1 cellular context compared by ENCODE assay signal in the genomic region with DNA sequence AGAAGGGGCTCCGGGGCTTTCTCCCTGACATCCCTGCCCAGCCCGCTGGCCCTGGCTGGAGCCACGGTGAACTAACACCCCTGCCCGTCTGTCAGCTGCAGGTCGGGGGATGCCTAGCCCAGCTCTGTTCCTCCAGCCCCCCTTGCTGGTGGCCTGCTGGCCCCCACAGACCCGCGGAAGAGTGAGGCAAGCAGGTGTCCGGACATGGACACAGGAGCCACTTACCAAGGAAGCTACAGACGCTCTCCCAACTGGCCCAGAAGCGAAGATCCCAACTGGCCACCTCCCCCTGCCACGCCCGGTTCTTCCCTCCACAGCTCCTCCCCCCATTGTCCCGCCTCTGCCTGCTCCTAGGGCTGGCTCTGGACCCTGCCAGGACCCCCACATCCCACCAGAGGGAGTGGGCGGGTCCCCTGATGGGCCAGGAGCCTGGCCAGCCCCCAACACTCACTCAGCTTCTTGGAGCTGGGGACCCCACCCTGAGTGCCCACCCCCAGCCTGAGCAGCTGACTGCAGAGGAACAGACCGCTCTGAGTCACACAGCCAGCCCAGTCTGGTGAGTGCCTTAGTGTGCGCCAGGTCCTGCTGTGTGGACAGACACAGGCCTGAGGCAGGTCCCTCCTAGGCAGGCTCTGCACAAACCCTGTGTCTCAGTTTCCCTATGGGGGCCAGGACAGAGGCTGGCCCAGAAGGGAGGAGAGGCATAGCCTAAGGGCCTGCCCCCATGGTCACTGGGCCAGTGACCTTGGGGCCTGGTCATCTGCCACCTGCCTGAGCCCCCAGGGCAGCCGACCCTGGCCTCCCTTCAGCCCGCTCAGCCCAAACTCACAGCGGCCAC.
TF ChIP-seq lines count a peak whose summit lies in the region.

No MANE protein-coding gene starts in this region.

TF ChIP-seq in HEK293, 187 proteins besides CTCF, POLR2A, EP300 and RAD21 (continued from another document):
- peak; percentile 47 for TF ChIP-seq ZIC2 (tag by site-specific recombination; IDR thresholded peaks at IDR 0.05)
- TF ChIP-seq, protein P1, sequence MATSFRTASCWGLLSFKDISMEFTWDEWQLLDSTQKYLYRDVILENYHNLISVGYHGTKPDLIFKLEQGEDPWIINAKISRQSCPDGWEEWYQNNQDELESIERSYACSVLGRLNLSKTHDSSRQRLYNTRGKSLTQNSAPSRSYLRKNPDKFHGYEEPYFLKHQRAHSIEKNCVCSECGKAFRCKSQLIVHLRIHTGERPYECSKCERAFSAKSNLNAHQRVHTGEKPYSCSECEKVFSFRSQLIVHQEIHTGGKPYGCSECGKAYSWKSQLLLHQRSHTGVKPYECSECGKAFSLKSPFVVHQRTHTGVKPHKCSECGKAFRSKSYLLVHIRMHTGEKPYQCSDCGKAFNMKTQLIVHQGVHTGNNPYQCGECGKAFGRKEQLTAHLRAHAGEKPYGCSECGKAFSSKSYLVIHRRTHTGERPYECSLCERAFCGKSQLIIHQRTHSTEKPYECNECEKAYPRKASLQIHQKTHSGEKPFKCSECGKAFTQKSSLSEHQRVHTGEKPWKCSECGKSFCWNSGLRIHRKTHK (tag by site-specific recombination; IDR thresholded peaks at IDR 0.05), result no peak
- peak; percentile 66; the same call in 1 of the 2 replicates for TF ChIP-seq KLF8 (tag by site-specific recombination; IDR thresholded peaks at IDR 0.05)
- TF ChIP-seq ZNF394 (tag by site-specific recombination; IDR thresholded peaks at IDR 0.05; ENCODE audit: borderline replicate concordance), result no peak
- no peak for TF ChIP-seq ZNF776 (tag by site-specific recombination; IDR thresholded peaks at IDR 0.05; ENCODE audit: borderline replicate concordance)
- TF ChIP-seq ZNF146 (tag by site-specific recombination; IDR thresholded peaks at IDR 0.05), result no peak
- TF ChIP-seq ZNF837 (tag by site-specific recombination; IDR thresholded peaks at IDR 0.05), result no peak
- no peak for TF ChIP-seq MYNN (tag by site-specific recombination; IDR thresholded peaks at IDR 0.05; ENCODE audit: borderline replicate concordance)
- no peak for TF ChIP-seq ZBTB20 (tag by site-specific recombination; IDR thresholded peaks at IDR 0.05)
- no peak for TF ChIP-seq ZNF19 (tag by site-specific recombination; IDR thresholded peaks at IDR 0.05; ENCODE audit: low read depth)
- TF ChIP-seq ZNF600 (tag by site-specific recombination; IDR thresholded peaks at IDR 0.05), result peak; percentile 68
- TF ChIP-seq ZFP41 (tag by site-specific recombination; IDR thresholded peaks at IDR 0.05; ENCODE audit: borderline replicate concordance), result no peak
- TF ChIP-seq ZNF341 (tag by site-specific recombination; IDR thresholded peaks at IDR 0.05; ENCODE audit: low read depth), result peak; percentile 80
- no peak for TF ChIP-seq YY2 (tag by site-specific recombination; IDR thresholded peaks at IDR 0.05)
- TF ChIP-seq ZSCAN30 (tag by site-specific recombination; IDR thresholded peaks at IDR 0.05), result no peak
- TF ChIP-seq, protein P2, sequence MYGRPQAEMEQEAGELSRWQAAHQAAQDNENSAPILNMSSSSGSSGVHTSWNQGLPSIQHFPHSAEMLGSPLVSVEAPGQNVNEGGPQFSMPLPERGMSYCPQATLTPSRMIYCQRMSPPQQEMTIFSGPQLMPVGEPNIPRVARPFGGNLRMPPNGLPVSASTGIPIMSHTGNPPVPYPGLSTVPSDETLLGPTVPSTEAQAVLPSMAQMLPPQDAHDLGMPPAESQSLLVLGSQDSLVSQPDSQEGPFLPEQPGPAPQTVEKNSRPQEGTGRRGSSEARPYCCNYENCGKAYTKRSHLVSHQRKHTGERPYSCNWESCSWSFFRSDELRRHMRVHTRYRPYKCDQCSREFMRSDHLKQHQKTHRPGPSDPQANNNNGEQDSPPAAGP (tag by site-specific recombination; IDR thresholded peaks at IDR 0.05), result peak; percentile 76
- peak; percentile 45; the same call in 1 of the 2 replicates for TF ChIP-seq ZBTB17 (tag by site-specific recombination; IDR thresholded peaks at IDR 0.05)
- TF ChIP-seq REPIN1 (tag by site-specific recombination; IDR thresholded peaks at IDR 0.05; ENCODE audit: low read depth), result no peak
- no peak for TF ChIP-seq GFI1B (tag by site-specific recombination; IDR thresholded peaks at IDR 0.05)
- TF ChIP-seq ZNF350 (tag by site-specific recombination; IDR thresholded peaks at IDR 0.05), result no peak
- peak; percentile 59 for TF ChIP-seq SP2 (tag by site-specific recombination; IDR thresholded peaks at IDR 0.05)
- TF ChIP-seq, protein P3, sequence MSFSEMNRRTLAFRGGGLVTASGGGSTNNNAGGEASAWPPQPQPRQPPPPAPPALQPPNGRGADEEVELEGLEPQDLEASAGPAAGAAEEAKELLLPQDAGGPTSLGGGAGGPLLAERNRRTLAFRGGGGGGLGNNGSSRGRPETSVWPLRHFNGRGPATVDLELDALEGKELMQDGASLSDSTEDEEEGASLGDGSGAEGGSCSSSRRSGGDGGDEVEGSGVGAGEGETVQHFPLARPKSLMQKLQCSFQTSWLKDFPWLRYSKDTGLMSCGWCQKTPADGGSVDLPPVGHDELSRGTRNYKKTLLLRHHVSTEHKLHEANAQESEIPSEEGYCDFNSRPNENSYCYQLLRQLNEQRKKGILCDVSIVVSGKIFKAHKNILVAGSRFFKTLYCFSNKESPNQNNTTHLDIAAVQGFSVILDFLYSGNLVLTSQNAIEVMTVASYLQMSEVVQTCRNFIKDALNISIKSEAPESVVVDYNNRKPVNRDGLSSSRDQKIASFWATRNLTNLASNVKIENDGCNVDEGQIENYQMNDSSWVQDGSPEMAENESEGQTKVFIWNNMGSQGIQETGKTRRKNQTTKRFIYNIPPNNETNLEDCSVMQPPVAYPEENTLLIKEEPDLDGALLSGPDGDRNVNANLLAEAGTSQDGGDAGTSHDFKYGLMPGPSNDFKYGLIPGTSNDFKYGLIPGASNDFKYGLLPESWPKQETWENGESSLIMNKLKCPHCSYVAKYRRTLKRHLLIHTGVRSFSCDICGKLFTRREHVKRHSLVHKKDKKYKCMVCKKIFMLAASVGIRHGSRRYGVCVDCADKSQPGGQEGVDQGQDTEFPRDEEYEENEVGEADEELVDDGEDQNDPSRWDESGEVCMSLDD (tag by site-specific recombination; IDR thresholded peaks at IDR 0.05), result no peak
- TF ChIP-seq KLF9 (tag by site-specific recombination; IDR thresholded peaks at IDR 0.05; ENCODE audit: low read depth), result peak; percentile 50; the same call in 1 of the 2 replicates
- TF ChIP-seq ZNF23 (tag by site-specific recombination; IDR thresholded peaks at IDR 0.05; ENCODE audit: borderline replicate concordance), result no peak
- TF ChIP-seq ZNF354C (tag by site-specific recombination; IDR thresholded peaks at IDR 0.05; ENCODE audit: borderline replicate concordance, low read depth), result no peak
- no peak for TF ChIP-seq ZNF302 (tag by site-specific recombination; IDR thresholded peaks at IDR 0.05; ENCODE audit: low read depth)
- TF ChIP-seq SP3 (tag by site-specific recombination; IDR thresholded peaks at IDR 0.05), result peak; percentile 54
- TF ChIP-seq IKZF3 (tag by site-specific recombination; IDR thresholded peaks at IDR 0.05), result no peak
- peak; percentile 42; the same call in 1 of the 2 replicates for TF ChIP-seq ZNF121 (tag by site-specific recombination; IDR thresholded peaks at IDR 0.05)
- TF ChIP-seq, protein P4, sequence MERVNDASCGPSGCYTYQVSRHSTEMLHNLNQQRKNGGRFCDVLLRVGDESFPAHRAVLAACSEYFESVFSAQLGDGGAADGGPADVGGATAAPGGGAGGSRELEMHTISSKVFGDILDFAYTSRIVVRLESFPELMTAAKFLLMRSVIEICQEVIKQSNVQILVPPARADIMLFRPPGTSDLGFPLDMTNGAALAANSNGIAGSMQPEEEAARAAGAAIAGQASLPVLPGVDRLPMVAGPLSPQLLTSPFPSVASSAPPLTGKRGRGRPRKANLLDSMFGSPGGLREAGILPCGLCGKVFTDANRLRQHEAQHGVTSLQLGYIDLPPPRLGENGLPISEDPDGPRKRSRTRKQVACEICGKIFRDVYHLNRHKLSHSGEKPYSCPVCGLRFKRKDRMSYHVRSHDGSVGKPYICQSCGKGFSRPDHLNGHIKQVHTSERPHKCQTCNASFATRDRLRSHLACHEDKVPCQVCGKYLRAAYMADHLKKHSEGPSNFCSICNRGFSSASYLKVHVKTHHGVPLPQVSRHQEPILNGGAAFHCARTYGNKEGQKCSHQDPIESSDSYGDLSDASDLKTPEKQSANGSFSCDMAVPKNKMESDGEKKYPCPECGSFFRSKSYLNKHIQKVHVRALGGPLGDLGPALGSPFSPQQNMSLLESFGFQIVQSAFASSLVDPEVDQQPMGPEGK (tag by site-specific recombination; IDR thresholded peaks at IDR 0.05), result peak; percentile 89
- no peak for TF ChIP-seq ZNF521 (tag by site-specific recombination; IDR thresholded peaks at IDR 0.05)
- no peak for TF ChIP-seq RBAK (tag by site-specific recombination; IDR thresholded peaks at IDR 0.05)
- no peak for TF ChIP-seq ZNF571 (tag by site-specific recombination; IDR thresholded peaks at IDR 0.05)
- TF ChIP-seq KLF1 (tag by site-specific recombination; IDR thresholded peaks at IDR 0.05), result peak; percentile 98
- no peak for TF ChIP-seq ZNF248 (tag by site-specific recombination; IDR thresholded peaks at IDR 0.05)
- peak; percentile 77 for TF ChIP-seq ZFHX2 (tag by site-specific recombination; conservative IDR thresholded peaks at IDR 0.05)
- TF ChIP-seq BCL11B (tag by site-specific recombination; IDR thresholded peaks at IDR 0.05; ENCODE audit: low read depth), result peak; percentile 45; the same call in 1 of the 2 replicates
- no peak for TF ChIP-seq MZF1 (tag by site-specific recombination; IDR thresholded peaks at IDR 0.05; ENCODE audit: borderline replicate concordance)
- no peak for TF ChIP-seq ZNF707 (tag by site-specific recombination; IDR thresholded peaks at IDR 0.05)
- no peak for TF ChIP-seq SCRT2 (tag by site-specific recombination; IDR thresholded peaks at IDR 0.05)
- no peak for TF ChIP-seq ZNF747 (tag by site-specific recombination; IDR thresholded peaks at IDR 0.05)
